In the genomic region with DNA sequence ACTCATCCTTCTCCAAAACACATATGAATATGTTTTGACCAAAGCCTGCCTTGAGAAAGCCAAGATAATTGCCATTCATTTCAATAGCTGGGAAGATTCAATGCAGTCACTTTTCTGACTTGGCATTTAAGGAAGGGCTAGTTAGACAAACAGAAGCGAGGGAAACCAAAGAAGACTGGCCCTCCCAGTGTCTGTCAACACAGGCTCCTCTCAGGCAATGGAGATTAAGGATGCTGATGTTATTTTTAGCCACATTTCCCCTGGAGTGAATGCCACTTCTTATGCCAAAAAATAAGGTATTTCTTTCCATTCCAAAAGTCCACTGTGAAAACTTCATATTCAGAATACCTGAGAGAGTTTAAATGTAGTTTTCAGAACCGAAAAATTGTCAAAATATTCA, we compare ENCODE assay signal across 18 cellular contexts.
DNase-seq lines count a peak whose midpoint lies in the region; ATAC-seq, FAIRE-seq and TF ChIP-seq lines count a peak whose summit lies in the region.
"Had no signal": no experiment of that assay in that cellular context is flagged by ENCODE, and none has a peak within 500 bp of the region (broad histone marks: within the 10 kb centered on the region; RNA-seq: fewer than 3 reads in every experiment).

No MANE protein-coding gene starts in this region.

- no peak for FAIRE-seq in A549 (lab: Jason Lieb, UNC)
- FAIRE-seq in H54 (lab: Jason Lieb, UNC): peak; percentile 69
- FAIRE-seq in keratinocyte (lab: Jason Lieb, UNC): peak; percentile 62
- FAIRE-seq: D721Med had no signal

- CTCF ChIA-PET in A549 (lab: Yijun Ruan, JAX): interaction anchor here (0.6 to 1.5 kb wide), 3 partner anchors 178 to 183 kb away, joined by 3 to 4 read pairs (median 4); no protein-coding TSS in a partner anchor

- H3K27ac ChIP-seq in A549 (peak overlapping the region; percentile 39 to 76; a peak in 4 of 6 replicates), keratinocyte (ENCODE audit: control insufficient read depth, insufficient read depth, low read length) (no peak overlapping the region), neural progenitor cell (no peak overlapping the region), lower lobe of right lung (no peak overlapping the region)
- H3K27ac ChIP-seq: C4-2B, HL-60 had no signal

- H3K4me3 ChIP-seq in A549 (no peak overlapping the region), keratinocyte (ENCODE audit: control insufficient read depth in 2 of 3, extremely low read depth in 1 of 3, insufficient read depth in 2 of 3, low read depth in 1 of 3, low read length in 3 of 3) (no peak overlapping the region), neural progenitor cell (no peak overlapping the region), lower lobe of right lung (no peak overlapping the region)

- no peak overlapping the region for H3K27ac Mint-ChIP-seq in neural progenitor cell
- H3K27ac Mint-ChIP-seq: CD8-positive, alpha-beta T cell had no signal

- H3K9ac ChIP-seq in keratinocyte (ENCODE audit: control insufficient read depth, extremely low read depth, insufficient read depth, low read length): no peak overlapping the region
- no peak overlapping the region for H3K9ac ChIP-seq in neural progenitor cell

- H2AFZ ChIP-seq in keratinocyte (ENCODE audit: control insufficient read depth, low read length): peak overlapping the region; percentile 2
- H2AFZ ChIP-seq in neural progenitor cell (replicated peaks): no peak overlapping the region

- 24% methylated on average over 2 of the region's 2 CpGs for WGBS in A549 (ENCODE audit: missing lambda C conversion rate)

- H3K36me3 ChIP-seq in keratinocyte (ENCODE audit: control insufficient read depth in 2 of 2, extremely low read depth in 1 of 2, insufficient read depth in 2 of 2, low read length in 2 of 2) (peaks cover 0 to 5% of the 10 kb centered on the region in 2 experiments), neural progenitor cell (no peaks in the 10 kb centered on the region), lower lobe of right lung (no peaks in the 10 kb centered on the region)
- H3K36me3 ChIP-seq: BE2C had no signal

- DNase-seq in A549 (ENCODE audit: low read depth in 1 of 2, low spot score in 1 of 2) (no peak), H54 (ENCODE audit: insufficient read length, low spot score) (no peak), keratinocyte (ENCODE audit: low read depth, low spot score) (no peak), neural progenitor cell (ENCODE audit: low spot score) (no peak), lower lobe of right lung (no peak), AG20443 (ENCODE audit: low spot score) (no peak), NCI-H524 treated with DMSO at 0.1 percent for 48 hours (lab: John Stamatoyannopoulos, UW) (no peak), NOMO-1 treated with DMSO at 0.1 percent for 48 hours (lab: John Stamatoyannopoulos, UW; ENCODE audit: unreplicated experiment) (no peak)
- DNase-seq: BE2C; CD8-positive, alpha-beta T cell; COR-L47; DMS153; DMS79 treated with DMSO at 0.1 percent for 48 hours; GF-D8 had no signal

- H3K4me2 ChIP-seq in A549 (peak overlapping the region; percentile 28; the same call in 2 of the 3 replicates), keratinocyte (ENCODE audit: control insufficient read depth, extremely low read depth, insufficient read depth, low read depth, low read length) (peak overlapping the region; percentile 6), neural progenitor cell (peak overlapping the region; percentile 22)

- H3K4me1 ChIP-seq in A549 (peaks cover 62% of the 10 kb centered on the region), keratinocyte (ENCODE audit: control insufficient read depth, extremely low read depth, insufficient read depth, low read length) (peaks cover 45% of the 10 kb centered on the region), neural progenitor cell (peaks cover 13% of the 10 kb centered on the region), lower lobe of right lung (no peaks in the 10 kb centered on the region)
- H3K4me1 ChIP-seq: BE2C had no signal

- TF ChIP-seq CTCF in A549 (IDR thresholded peaks at IDR 0.05) (no peak), keratinocyte (optimal IDR thresholded peaks at IDR 0.05 in 1 of 3, IDR thresholded peaks at IDR 0.05 in 1 of 3, conservative IDR thresholded peaks at IDR 0.05 in 1 of 3; ENCODE audit: extremely low read depth in 1 of 3, insufficient read depth in 2 of 3, low read length in 3 of 3) (no peak), neural progenitor cell (IDR thresholded peaks at IDR 0.05) (no peak), lower lobe of right lung (IDR thresholded peaks at IDR 0.05) (no peak)

- H3K36me3 Mint-ChIP-seq in neural progenitor cell: peaks cover 2% of the 10 kb centered on the region
- H3K36me3 Mint-ChIP-seq: CD8-positive, alpha-beta T cell had no signal

- no peaks in the 10 kb centered on the region for H3K9me3 ChIP-seq in A549
- no peaks in the 10 kb centered on the region for H3K9me3 ChIP-seq in keratinocyte (ENCODE audit: control insufficient read depth, low read depth, low read length)
- H3K9me3 ChIP-seq in neural progenitor cell (ENCODE audit: low read depth): no peaks in the 10 kb centered on the region
- no peaks in the 10 kb centered on the region for H3K9me3 ChIP-seq in lower lobe of right lung
- H3K9me3 ChIP-seq: BE2C had no signal

- TF ChIP-seq EP300 in A549 (IDR thresholded peaks at IDR 0.05): no peak

- H3K9me1 ChIP-seq in keratinocyte (ENCODE audit: control insufficient read depth, extremely low read depth, insufficient read depth, low read length): no peaks in the 10 kb centered on the region

- no peaks in the 10 kb centered on the region for H3K9me3 Mint-ChIP-seq in neural progenitor cell
- H3K9me3 Mint-ChIP-seq: CD8-positive, alpha-beta T cell had no signal

- intact Hi-C loops in lower lobe of right lung (cut with DNase I): no loop called here

- no peak for TF ChIP-seq RAD21 in A549 (conservative IDR thresholded peaks at IDR 0.05 in 1 of 2, IDR thresholded peaks at IDR 0.05 in 1 of 2)

- H3K4me3 Mint-ChIP-seq in neural progenitor cell: no peak overlapping the region
- H3K4me3 Mint-ChIP-seq: CD8-positive, alpha-beta T cell had no signal

- H3K4me1 Mint-ChIP-seq in neural progenitor cell: peaks cover 29% of the 10 kb centered on the region

- no peaks in the 10 kb centered on the region for H3F3A ChIP-seq in neural progenitor cell (ENCODE audit: low read depth)

- no peaks in the 10 kb centered on the region for H3K27me3 ChIP-seq in keratinocyte (ENCODE audit: control insufficient read depth, extremely low read depth, insufficient read depth, low read length)
- H3K27me3 ChIP-seq in neural progenitor cell: no peaks in the 10 kb centered on the region
- no peaks in the 10 kb centered on the region for H3K27me3 ChIP-seq in lower lobe of right lung (ENCODE audit: low read depth)
- H3K27me3 ChIP-seq: BE2C had no signal

- TF ChIP-seq POLR2A in A549 (IDR thresholded peaks at IDR 0.05; ENCODE audit: low read length) (no peak), H54 (IDR thresholded peaks at IDR 0.05; ENCODE audit: low read depth, low read length) (no peak)

- H3K79me2 ChIP-seq in keratinocyte (ENCODE audit: control insufficient read depth, insufficient read depth, low read length) (peaks cover 13% of the 10 kb centered on the region), neural progenitor cell (ENCODE audit: low read depth) (no peaks in the 10 kb centered on the region)

- ATAC-seq in A549: no peak
- no peak for ATAC-seq in lower lobe of right lung
- ATAC-seq: CD8-positive, alpha-beta T cell; HCT116 had no signal

- dilution Hi-C loops in keratinocyte (cut with MboI; ENCODE audit: extremely low pct_ligation_motif_present, low sequenced_read_pairs): no loop called here

- H4K20me1 ChIP-seq in keratinocyte (ENCODE audit: control insufficient read depth, extremely low read depth, insufficient read depth, low read length) (no peaks in the 10 kb centered on the region), neural progenitor cell (ENCODE audit: low read depth) (no peaks in the 10 kb centered on the region)

- H3K27me3 Mint-ChIP-seq in neural progenitor cell (ENCODE audit: insufficient read depth, low read depth): no peaks in the 10 kb centered on the region

- POLR2A ChIA-PET in A549 (lab: Yijun Ruan, JAX): no interaction called here

TF ChIP-seq in A549, 52 proteins besides CTCF, POLR2A, EP300 and RAD21:
- TF ChIP-seq MYC (IDR thresholded peaks at IDR 0.05; ENCODE audit: borderline replicate concordance, low read length) (no peak), ZSCAN20 (CRISPR knock-in tag; IDR thresholded peaks at IDR 0.05) (no peak), NPAS2 (CRISPR knock-in tag; IDR thresholded peaks at IDR 0.05; ENCODE audit: borderline replicate concordance) (no peak), NR3C1 (IDR thresholded peaks at IDR 0.05) (no peak)
- TF ChIP-seq, protein P1, sequence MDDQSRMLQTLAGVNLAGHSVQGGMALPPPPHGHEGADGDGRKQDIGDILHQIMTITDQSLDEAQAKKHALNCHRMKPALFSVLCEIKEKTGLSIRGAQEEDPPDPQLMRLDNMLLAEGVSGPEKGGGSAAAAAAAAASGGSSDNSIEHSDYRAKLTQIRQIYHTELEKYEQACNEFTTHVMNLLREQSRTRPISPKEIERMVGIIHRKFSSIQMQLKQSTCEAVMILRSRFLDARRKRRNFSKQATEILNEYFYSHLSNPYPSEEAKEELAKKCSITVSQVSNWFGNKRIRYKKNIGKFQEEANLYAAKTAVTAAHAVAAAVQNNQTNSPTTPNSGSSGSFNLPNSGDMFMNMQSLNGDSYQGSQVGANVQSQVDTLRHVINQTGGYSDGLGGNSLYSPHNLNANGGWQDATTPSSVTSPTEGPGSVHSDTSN (IDR thresholded peaks at IDR 0.05): no peak
- TF ChIP-seq, protein P2, sequence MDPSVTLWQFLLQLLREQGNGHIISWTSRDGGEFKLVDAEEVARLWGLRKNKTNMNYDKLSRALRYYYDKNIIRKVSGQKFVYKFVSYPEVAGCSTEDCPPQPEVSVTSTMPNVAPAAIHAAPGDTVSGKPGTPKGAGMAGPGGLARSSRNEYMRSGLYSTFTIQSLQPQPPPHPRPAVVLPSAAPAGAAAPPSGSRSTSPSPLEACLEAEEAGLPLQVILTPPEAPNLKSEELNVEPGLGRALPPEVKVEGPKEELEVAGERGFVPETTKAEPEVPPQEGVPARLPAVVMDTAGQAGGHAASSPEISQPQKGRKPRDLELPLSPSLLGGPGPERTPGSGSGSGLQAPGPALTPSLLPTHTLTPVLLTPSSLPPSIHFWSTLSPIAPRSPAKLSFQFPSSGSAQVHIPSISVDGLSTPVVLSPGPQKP (IDR thresholded peaks at IDR 0.05; ENCODE audit: low read depth, low read length): no peak

Comparison
In these comparisons a context has a peak if more than half of its experiments do, and no peak if none do; other contexts are left out.
1. H3K27ac ChIP-seq: peak in A549 (2 of 2); none in keratinocyte (single experiment), neural progenitor cell (single experiment) and lower lobe of right lung (single experiment).
2. Peak in every context shown above with its lines, with median percentiles within 50 percentile points of each other: H3K4me2 ChIP-seq.